12 cellular contexts compared by ENCODE assay signal in genomic region chr7:2066251-2066919, GRCh38.
DNase-seq lines count a peak whose midpoint lies in the region; ATAC-seq, FAIRE-seq and TF ChIP-seq lines count a peak whose summit lies in the region.
"Had no signal": no experiment of that assay in that cellular context is flagged by ENCODE, and none has a peak within 500 bp of the region (broad histone marks: within the 10 kb centered on the region; RNA-seq: fewer than 3 reads in every experiment).

No MANE protein-coding gene starts in this region.

- ATAC-seq in GM21381 (IDR thresholded peaks at IDR 0.05; ENCODE audit: unreplicated experiment), result no peak

- intact Hi-C loops in head of caudate nucleus (cut with DNase I), result no loop called here

- no peak for TF ChIP-seq CTCF in GM13977 (IDR thresholded peaks at IDR 0.05; ENCODE audit: extremely low read depth, insufficient read depth, missing control alignments)

- peak; percentile 16 to 70 (median 46) for DNase-seq in stimulated activated naive CD4-positive, alpha-beta T cell (lab: John Stamatoyannopoulos, UW)
- DNase-seq in stimulated activated naive CD4-positive, alpha-beta T cell treated with Interleukin-2 at 50 U/mL for 16 hours (lab: John Stamatoyannopoulos, UW), result no peak
- DNase-seq in activated T-cell treated with anti-CD3 and anti-CD28 coated beads for 24 hours (ENCODE audit: low read depth) (peak; percentile 16), glomerular visceral epithelial cell (ENCODE audit: extremely low spot score) (peak; percentile 4), urothelium cell line (ENCODE audit: low spot score) (no peak), head of caudate nucleus (no peak), GM13977 (ENCODE audit: low spot score) (no peak)
- DNase-seq: foreskin melanocyte, NCI-H146, NCI-H774, thyroid gland had no signal

- in situ Hi-C loops in GM13977 (cut with MboI; ENCODE audit: low pct_unique_long_range_greater_than_20kb, low sequenced_read_pairs, unreplicated experiment), result no loop called here

- peak; percentile 63 for FAIRE-seq in urothelium cell line (lab: Jason Lieb, UNC)

Comparison
In these comparisons a context has a peak if more than half of its experiments do, and no peak if none do; other contexts are left out.
1. DNase-seq: peak in stimulated activated naive CD4-positive, alpha-beta T cell (6 of 6), activated T-cell treated with anti-CD3 and anti-CD28 coated beads for 24 hours (single experiment) and glomerular visceral epithelial cell (single experiment); none in stimulated activated naive CD4-positive, alpha-beta T cell treated with Interleukin-2 at 50 U/mL for 16 hours (single experiment), urothelium cell line (single experiment), head of caudate nucleus (0 of 42) and GM13977 (single experiment).